Comparison of ENCODE assay signal across 11 cellular contexts in the genomic region with DNA sequence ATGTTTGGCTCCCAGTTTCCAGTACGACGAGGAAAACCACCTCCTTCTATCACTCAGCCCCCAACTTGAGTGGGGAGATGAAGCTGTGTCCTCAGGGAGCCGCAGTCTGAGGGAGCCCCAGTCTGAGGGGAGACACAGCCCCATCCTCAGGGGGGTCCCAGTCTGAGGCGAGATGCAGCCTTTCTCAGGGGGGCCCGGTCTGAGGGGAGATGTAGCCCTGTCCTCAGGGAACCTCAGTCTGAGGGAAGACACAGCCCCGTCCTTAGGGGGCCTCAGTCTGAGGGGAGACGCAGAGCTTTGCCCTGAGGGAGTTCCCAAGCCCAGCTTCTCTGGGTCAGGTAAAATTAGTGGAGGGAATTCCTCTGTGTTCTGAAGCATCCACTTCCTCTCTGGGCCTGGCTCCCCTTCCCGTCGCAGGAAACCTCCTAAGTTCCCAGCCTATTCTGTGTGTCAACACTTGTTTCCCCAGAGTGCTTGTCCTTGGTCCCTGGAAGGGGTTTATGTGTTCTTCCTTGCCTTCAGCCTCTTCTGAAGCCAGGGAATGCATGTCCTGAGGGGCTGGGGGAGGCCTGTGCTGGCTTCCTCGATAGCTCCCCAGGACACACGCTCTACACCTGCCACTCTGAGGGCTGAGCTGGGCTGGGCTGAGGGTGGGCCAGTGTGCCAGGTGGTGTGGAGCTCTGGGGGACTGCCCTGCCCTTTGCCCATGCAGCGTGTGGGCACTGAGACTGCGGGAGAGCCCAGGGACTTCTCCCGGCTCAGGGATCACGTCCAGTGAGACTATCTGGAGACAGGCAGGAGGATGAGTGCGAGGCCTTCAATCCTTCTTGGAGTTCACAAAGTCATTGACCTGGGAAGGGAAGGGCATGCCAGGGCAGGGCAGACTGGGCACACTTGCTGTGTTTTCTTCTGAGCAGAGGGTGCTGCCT.
"Had no signal": no experiment of that assay in that cellular context is flagged by ENCODE, and none has a peak within 500 bp of the region (broad histone marks: within the 10 kb centered on the region; RNA-seq: fewer than 3 reads in every experiment).

No MANE protein-coding gene starts in this region.

- ATAC-seq: stimulated activated naive CD8-positive, alpha-beta T cell treated with anti-CD3 and anti-CD28 coated beads, Interleukin-15, Interleukin-2, amounts not matched to agents 100 U/mL and 50 U/mL, for 24 hours had no signal

- H3K9me3 Mint-ChIP-seq: activated CD4-positive, alpha-beta T cell treated with anti-CD3 and anti-CD28 coated beads, Interleukin-2, amount 10 ng/mL, durations not matched to agents 24 days and 14 days; activated naive CD4-positive, alpha-beta T cell treated with anti-CD3 and anti-CD28 coated beads for 36 hours; effector memory CD8-positive, alpha-beta T cell; T-helper 1 cell treated with Interleukin-12 subunit alpha and Interleukin-12 subunit beta and Interleukin-4 antibody, amounts not matched to agents 30 μg/mL and 1 μg/mL, for 36 hours had no signal

- H3K4me3 Mint-ChIP-seq: activated CD4-positive, alpha-beta T cell treated with anti-CD3 and anti-CD28 coated beads, Interleukin-2, amount 10 ng/mL, durations not matched to agents 24 days and 14 days; activated naive CD4-positive, alpha-beta T cell treated with anti-CD3 and anti-CD28 coated beads for 36 hours; T-helper 1 cell treated with Interleukin-12 subunit alpha and Interleukin-12 subunit beta and Interleukin-4 antibody, amounts not matched to agents 30 μg/mL and 1 μg/mL, for 36 hours had no signal

- H3K27ac Mint-ChIP-seq: activated CD4-positive, alpha-beta T cell treated with anti-CD3 and anti-CD28 coated beads, Interleukin-2, amount 10 ng/mL, durations not matched to agents 24 days and 14 days; activated naive CD4-positive, alpha-beta T cell treated with anti-CD3 and anti-CD28 coated beads for 36 hours; effector memory CD8-positive, alpha-beta T cell; naive thymus-derived CD4-positive, alpha-beta T cell; T-helper 1 cell treated with Interleukin-12 subunit alpha and Interleukin-12 subunit beta and Interleukin-4 antibody, amounts not matched to agents 30 μg/mL and 1 μg/mL, for 36 hours had no signal

- DNase-seq: activated CD4-positive, alpha-beta T cell treated with anti-CD3 and anti-CD28 coated beads, Interleukin-2, amount 10 ng/mL, durations not matched to agents 24 days and 14 days; activated naive CD4-positive, alpha-beta T cell treated with anti-CD3 and anti-CD28 coated beads for 36 hours; effector memory CD8-positive, alpha-beta T cell; hippocampal formation; naive thymus-derived CD4-positive, alpha-beta T cell; right cardiac atrium; stimulated activated CD4-positive, alpha-beta T cell treated with anti-CD3 and anti-CD28 coated beads, Interleukin-12 subunit alpha, Interleukin-12 subunit beta, amount 100 ng/mL, for 4 hours; stimulated activated CD4-positive, alpha-beta T cell treated with anti-CD3 and anti-CD28 coated beads, Interleukin-2, amount 100 ng/mL, for 48 hours; stimulated activated naive CD8-positive, alpha-beta T cell treated with anti-CD3 and anti-CD28 coated beads, Interleukin-15, Interleukin-2, amounts not matched to agents 100 U/mL and 50 U/mL, for 24 hours had no signal

- H3K27me3 ChIP-seq: neutrophil had no signal

- H3K36me3 ChIP-seq: neutrophil had no signal

- H3K9me3 ChIP-seq: neutrophil had no signal

- H3K36me3 Mint-ChIP-seq: naive thymus-derived CD4-positive, alpha-beta T cell had no signal
